ENCODE assay signal across 11 cellular contexts in the genomic region with DNA sequence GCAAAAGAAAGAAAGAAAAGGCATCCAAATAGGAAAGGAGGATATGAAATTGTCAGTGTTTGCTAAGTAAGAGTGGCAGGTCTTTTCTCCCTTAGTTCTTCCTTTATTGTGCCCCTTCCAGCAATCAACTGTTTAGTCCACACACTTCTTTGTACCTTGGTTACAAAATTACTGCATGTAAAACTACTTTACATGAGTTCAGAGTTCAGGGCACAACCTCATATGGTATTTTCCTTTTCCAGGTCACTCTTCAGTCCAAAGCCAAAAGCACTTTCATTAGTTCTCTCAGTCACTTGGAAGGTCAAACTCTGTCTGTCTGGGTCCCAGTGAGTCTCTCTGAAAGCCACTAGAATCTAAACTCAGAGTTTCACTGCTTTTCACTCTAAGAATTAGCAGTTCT.
"Had no signal": no experiment of that assay in that cellular context is flagged by ENCODE, and none has a peak within 500 bp of the region (broad histone marks: within the 10 kb centered on the region; RNA-seq: fewer than 3 reads in every experiment).

No MANE protein-coding gene starts in this region.

- DNase-seq: GM23248, GOT3, H7, H9, HCEC 1CT, HFFc6 had no signal

- H3K4me1 ChIP-seq: HAP-1 had no signal

- H3K4me2 ChIP-seq: GM23338 had no signal

- FAIRE-seq: H1, H54 had no signal

- H3K36me3 ChIP-seq: HAP-1 had no signal

- H3K4me3 ChIP-seq: GM23248, GM23338, HAP-1 had no signal

- ATAC-seq: GM23338, HCT116 had no signal

- H3K27ac ChIP-seq: GM23248 had no signal

- H3K9ac ChIP-seq: GM23248 had no signal

- H2AFZ ChIP-seq: GM23248, GM23338 had no signal
